ENCODE assay signal across 9 cellular contexts in genomic region chr21:43740497-43741156, GRCh38. TPM values are rescaled to one million over a fixed set of nuclear protein-coding genes. Genes with fewer than 3 reads are reported as not detected.
A peak's percentile ranks its signal among the peaks of the same experiment; 100 is the strongest.
DNase-seq lines count a peak whose midpoint lies in the region; ATAC-seq and TF ChIP-seq lines count a peak whose summit lies in the region.
"Had no signal": no experiment of that assay in that cellular context is flagged by ENCODE, and none has a peak within 500 bp of the region (broad histone marks: within the 10 kb centered on the region; RNA-seq: fewer than 3 reads in every experiment).

No MANE protein-coding gene starts in this region.

- H3K4me1 ChIP-seq in thoracic aorta (ENCODE audit: control insufficient read depth in 1 of 2, low read depth in 2 of 2) = peaks cover 0 to 10% of the 10 kb centered on the region in 2 donors

- intact Hi-C loops in activated CD4-positive, alpha-beta T cell treated with anti-CD3 and anti-CD28 coated beads for 36 hours (cut with DNase I, micrococcal nuclease) = no loop called here
- intact Hi-C loops in activated CD8-positive, alpha-beta T cell treated with anti-CD3 and anti-CD28 coated beads for 36 hours (cut with micrococcal nuclease) = no loop called here

- H3K36me3 ChIP-seq in thoracic aorta = peaks cover 25% of the 10 kb centered on the region

- DNase-seq in activated CD4-positive, alpha-beta T cell treated with anti-CD3 and anti-CD28 coated beads for 36 hours = peak; percentile 18
- DNase-seq in activated CD4-positive, alpha-beta T cell treated with anti-CD3 and anti-CD28 coated beads, Interleukin-2, amount 50 U/mL, for 1 hour = no peak
- no peak for DNase-seq in activated CD8-positive, alpha-beta T cell treated with anti-CD3 and anti-CD28 coated beads for 36 hours
- peak; percentile 77 for DNase-seq in iPS-NIHi11 (ENCODE audit: low spot score)
- no peak for DNase-seq in thoracic aorta (ENCODE audit: low spot score)
- DNase-seq in NCI-H446 treated with DMSO at 0.1 percent for 48 hours (lab: John Stamatoyannopoulos, UW) = no peak
- DNase-seq in stimulated activated CD4-positive, alpha-beta T cell treated with anti-CD3 and anti-CD28 coated beads, Interleukin-4, amount 100 ng/mL, for 24 hours = no peak

- ATAC-seq in activated CD4-positive, alpha-beta T cell treated with anti-CD3 and anti-CD28 coated beads for 36 hours = peak; percentile 44
- ATAC-seq in activated CD8-positive, alpha-beta T cell treated with anti-CD3 and anti-CD28 coated beads for 36 hours = peak; percentile 38
- ATAC-seq in thoracic aorta (ENCODE audit: insufficient number of reproducible peaks, low FRiP score, low read depth) = peak; percentile 14
- no peak for ATAC-seq in GM18907 (IDR thresholded peaks at IDR 0.05; ENCODE audit: unreplicated experiment)

- no peak overlapping the region for H3K4me3 Mint-ChIP-seq in activated CD4-positive, alpha-beta T cell treated with anti-CD3 and anti-CD28 coated beads for 36 hours
- no peak overlapping the region for H3K4me3 Mint-ChIP-seq in activated CD8-positive, alpha-beta T cell treated with anti-CD3 and anti-CD28 coated beads for 36 hours

- no peaks in the 10 kb centered on the region for H3K9me3 Mint-ChIP-seq in activated CD4-positive, alpha-beta T cell treated with anti-CD3 and anti-CD28 coated beads for 36 hours (ENCODE audit: low read depth)
- H3K9me3 Mint-ChIP-seq in activated CD8-positive, alpha-beta T cell treated with anti-CD3 and anti-CD28 coated beads for 36 hours = no peaks in the 10 kb centered on the region

- H3K27me3 ChIP-seq in thoracic aorta (replicated peaks; ENCODE audit: insufficient read depth) = no peaks in the 10 kb centered on the region

- no peaks in the 10 kb centered on the region for H3K27me3 Mint-ChIP-seq in activated CD4-positive, alpha-beta T cell treated with anti-CD3 and anti-CD28 coated beads for 36 hours
- no peaks in the 10 kb centered on the region for H3K27me3 Mint-ChIP-seq in activated CD8-positive, alpha-beta T cell treated with anti-CD3 and anti-CD28 coated beads for 36 hours

- CTCF ChIA-PET in activated CD4-positive, alpha-beta T cell treated with anti-CD3 and anti-CD28 coated beads for 36 hours (lab: Charles Lee) = no interaction called here
- CTCF ChIA-PET in activated CD8-positive, alpha-beta T cell treated with anti-CD3 and anti-CD28 coated beads for 36 hours (lab: Charles Lee) = no interaction called here

- POLR2A ChIA-PET in activated CD4-positive, alpha-beta T cell treated with anti-CD3 and anti-CD28 coated beads for 36 hours (lab: Charles Lee) = interaction anchor here (0.6 kb wide), 1 partner anchor 178 kb away, joined by 3 read pairs; no protein-coding TSS in a partner anchor
- POLR2A ChIA-PET in activated CD8-positive, alpha-beta T cell treated with anti-CD3 and anti-CD28 coated beads for 36 hours (lab: Charles Lee) = interaction anchor here (1.6 kb wide), 1 partner anchor 12 kb away, joined by 6 read pairs; no protein-coding TSS in a partner anchor

- peaks cover 3% of the 10 kb centered on the region for H3K4me1 Mint-ChIP-seq in activated CD4-positive, alpha-beta T cell treated with anti-CD3 and anti-CD28 coated beads for 36 hours
- H3K4me1 Mint-ChIP-seq in activated CD8-positive, alpha-beta T cell treated with anti-CD3 and anti-CD28 coated beads for 36 hours (ENCODE audit: low read depth) = peaks cover 11% of the 10 kb centered on the region

- no peak overlapping the region for H3K27ac Mint-ChIP-seq in activated CD4-positive, alpha-beta T cell treated with anti-CD3 and anti-CD28 coated beads for 36 hours
- H3K27ac Mint-ChIP-seq in activated CD8-positive, alpha-beta T cell treated with anti-CD3 and anti-CD28 coated beads for 36 hours = no peak overlapping the region

- H3K27ac ChIP-seq in thoracic aorta = peak overlapping the region; percentile 28 to 68
- H3K27ac ChIP-seq: SK-N-MC had no signal

- H3K4me3 ChIP-seq in thoracic aorta = no peak overlapping the region
- H3K4me3 ChIP-seq: SK-N-MC had no signal

- TF ChIP-seq CTCF in activated CD8-positive, alpha-beta T cell treated with anti-CD3 and anti-CD28 coated beads for 36 hours (IDR thresholded peaks at IDR 0.05) = no peak
- TF ChIP-seq CTCF in thoracic aorta (IDR thresholded peaks at IDR 0.05) = no peak

- H3K9me3 ChIP-seq in thoracic aorta = no peaks in the 10 kb centered on the region

- peaks cover 24% of the 10 kb centered on the region for H3K36me3 Mint-ChIP-seq in activated CD4-positive, alpha-beta T cell treated with anti-CD3 and anti-CD28 coated beads for 36 hours (ENCODE audit: low read depth)
- peaks cover 24% of the 10 kb centered on the region for H3K36me3 Mint-ChIP-seq in activated CD8-positive, alpha-beta T cell treated with anti-CD3 and anti-CD28 coated beads for 36 hours (ENCODE audit: low read depth)

RNA-seq across cellular contexts. Expression of gene PDXK, which starts 21.7 kb away (rescaled TPM):
- 100 to 1,000 TPM in 1 of 2 experiments, 10 to 100 TPM in 1; 96.9 to 117 TPM for total RNA-seq in activated CD4-positive, alpha-beta T cell treated with anti-CD3 and anti-CD28 coated beads for 36 hours
- total RNA-seq in activated CD8-positive, alpha-beta T cell treated with anti-CD3 and anti-CD28 coated beads for 36 hours = 100 to 1,000 TPM; 118 to 122 TPM
- total RNA-seq in thoracic aorta = 10 to 100 TPM; 52.4 to 64.7 TPM

RNA-seq across cellular contexts. Expression of gene CSTB, which starts 35.5 kb away (rescaled TPM):
- 10 to 100 TPM; 29.9 to 30.9 TPM for total RNA-seq in activated CD4-positive, alpha-beta T cell treated with anti-CD3 and anti-CD28 coated beads for 36 hours
- total RNA-seq in activated CD8-positive, alpha-beta T cell treated with anti-CD3 and anti-CD28 coated beads for 36 hours = 10 to 100 TPM; 18.6 to 20.7 TPM
- total RNA-seq in thoracic aorta = 1 to 10 TPM; 2.3 to 8.4 TPM

RNA-seq across cellular contexts. Expression of gene RRP1, which starts 48.8 kb away (rescaled TPM):
- 10 to 100 TPM; 51.7 to 53.4 TPM for total RNA-seq in activated CD4-positive, alpha-beta T cell treated with anti-CD3 and anti-CD28 coated beads for 36 hours
- total RNA-seq in activated CD8-positive, alpha-beta T cell treated with anti-CD3 and anti-CD28 coated beads for 36 hours = 10 to 100 TPM; 61.1 to 62.9 TPM
- 10 to 100 TPM; 21.3 to 34.3 TPM for total RNA-seq in thoracic aorta

Comparison
In these comparisons a context has a peak if more than half of its experiments do, and no peak if none do; other contexts are left out.
1. DNase-seq: peak in activated CD4-positive, alpha-beta T cell treated with anti-CD3 and anti-CD28 coated beads for 36 hours (single experiment) and iPS-NIHi11 (single experiment); none in activated CD4-positive, alpha-beta T cell treated with anti-CD3 and anti-CD28 coated beads, Interleukin-2, amount 50 U/mL, for 1 hour (single experiment), activated CD8-positive, alpha-beta T cell treated with anti-CD3 and anti-CD28 coated beads for 36 hours (single experiment), thoracic aorta (single experiment), NCI-H446 treated with DMSO at 0.1 percent for 48 hours (single experiment) and stimulated activated CD4-positive, alpha-beta T cell treated with anti-CD3 and anti-CD28 coated beads, Interleukin-4, amount 100 ng/mL, for 24 hours (single experiment).